14 cellular contexts compared by ENCODE assay signal in the genomic region with DNA sequence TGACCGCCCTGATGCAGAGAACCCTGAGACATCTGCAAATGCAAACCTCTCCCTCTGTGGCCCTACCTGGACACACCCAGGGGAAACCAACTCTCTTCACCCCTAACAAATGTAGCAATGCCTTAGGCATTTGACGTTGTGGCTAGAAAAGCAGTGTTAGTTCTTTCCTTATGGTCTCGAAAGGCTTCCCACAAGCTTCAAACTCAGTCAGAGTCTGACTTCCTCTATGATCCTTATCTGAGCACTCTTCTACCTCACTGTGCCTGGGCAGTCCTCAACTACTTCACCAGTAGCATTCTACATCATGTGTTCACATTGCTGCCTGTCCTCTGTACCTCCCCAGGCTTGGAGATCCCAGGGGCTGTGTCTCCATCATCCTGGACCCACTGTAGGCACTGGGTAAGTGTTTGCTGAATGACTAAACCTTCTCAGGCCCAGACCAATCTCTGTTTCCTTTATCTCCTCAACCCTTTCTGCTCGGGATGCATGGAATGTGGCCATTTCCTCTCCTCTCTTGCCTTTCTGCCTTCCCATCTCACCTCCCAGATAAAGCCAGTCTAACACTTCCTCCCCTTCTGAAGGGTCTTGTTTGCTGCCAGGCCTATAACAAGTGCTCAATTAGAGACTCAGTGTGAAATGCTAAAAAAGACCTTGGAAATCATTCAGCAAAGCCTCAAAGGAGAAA.
DNase-seq lines count a peak whose midpoint lies in the region; ATAC-seq and TF ChIP-seq lines count a peak whose summit lies in the region.
"Had no signal": no experiment of that assay in that cellular context is flagged by ENCODE, and none has a peak within 500 bp of the region (broad histone marks: within the 10 kb centered on the region; RNA-seq: fewer than 3 reads in every experiment).

No MANE protein-coding gene starts in this region.

- H3K27me3 ChIP-seq in endodermal cell (ENCODE audit: control insufficient read depth, insufficient read depth, low read length, poor library complexity, severe bottlenecking), result peaks cover 38% of the 10 kb centered on the region
- H3K27me3 ChIP-seq in CD8-positive, alpha-beta T cell (ENCODE audit: insufficient read depth, low read length), result no peaks in the 10 kb centered on the region
- H3K27me3 ChIP-seq: BE2C had no signal

- DNase-seq in CD14-positive monocyte (ENCODE audit: low spot score) (peak; percentile 4), ELF-1 (ENCODE audit: low read depth, low spot score) (peak; percentile 33), endodermal cell (peak; percentile 73), progenitor cell of endocrine pancreas (ENCODE audit: low spot score, unreplicated experiment) (no peak), SKM-1 (lab: John Stamatoyannopoulos, UW; ENCODE audit: unreplicated experiment) (no peak), mesothelial cell of epicardium (ENCODE audit: low spot score in 2 of 2, unreplicated experiment in 2 of 2) (no peak)
- DNase-seq in CD8-positive, alpha-beta T cell, result no peak
- DNase-seq: BE2C; Caco-2; CD8-positive, alpha-beta memory T cell; IMR-90 had no signal

- H3K27me3 Mint-ChIP-seq in CD14-positive monocyte (ENCODE audit: low read depth in 3 of 3) (peaks cover 0 to 9% (median 3%) of the 10 kb centered on the region in 3 donors), endodermal cell (ENCODE audit: insufficient read depth) (peaks cover 95% of the 10 kb centered on the region), progenitor cell of endocrine pancreas (peaks cover 21% of the 10 kb centered on the region), mesothelial cell of epicardium (ENCODE audit: low read depth) (no peaks in the 10 kb centered on the region)
- peaks cover 2% of the 10 kb centered on the region for H3K27me3 Mint-ChIP-seq in CD8-positive, alpha-beta T cell (ENCODE audit: low read depth)

- H3K4me3 Mint-ChIP-seq in CD14-positive monocyte (no peak overlapping the region), endodermal cell (no peak overlapping the region), progenitor cell of endocrine pancreas (ENCODE audit: low read depth) (no peak overlapping the region), mesothelial cell of epicardium (no peak overlapping the region)
- H3K4me3 Mint-ChIP-seq in CD8-positive, alpha-beta T cell, result no peak overlapping the region
- H3K4me3 Mint-ChIP-seq: CD8-positive, alpha-beta memory T cell had no signal

- H3K4me1 ChIP-seq in endodermal cell (ENCODE audit: control insufficient read depth, insufficient read depth, low read length), result peaks cover 27% of the 10 kb centered on the region
- no peaks in the 10 kb centered on the region for H3K4me1 ChIP-seq in CD8-positive, alpha-beta T cell (ENCODE audit: insufficient read depth, low read length)
- H3K4me1 ChIP-seq: A549, BE2C, Caco-2 had no signal

- H3K4me3 ChIP-seq in endodermal cell (ENCODE audit: low read length), result no peak overlapping the region
- H3K4me3 ChIP-seq in CD8-positive, alpha-beta T cell (ENCODE audit: low read depth, low read length), result no peak overlapping the region
- H3K4me3 ChIP-seq: A549, GM12878 had no signal

- CTCF ChIA-PET in CD8-positive, alpha-beta T cell (lab: Charles Lee), result no interaction called here

- no peak overlapping the region for H3K27ac ChIP-seq in endodermal cell (ENCODE audit: low read depth, low read length)
- H3K27ac ChIP-seq in CD8-positive, alpha-beta T cell (ENCODE audit: low read depth, low read length), result no peak overlapping the region
- H3K27ac ChIP-seq: A549, C4-2B had no signal

- intact Hi-C loops in CD14-positive monocyte (cut with micrococcal nuclease), result no loop called here
- intact Hi-C loops in CD8-positive, alpha-beta T cell (cut with DNase I, micrococcal nuclease), result no loop called here

- H3K36me3 Mint-ChIP-seq in CD14-positive monocyte (no peaks in the 10 kb centered on the region), endodermal cell (ENCODE audit: low read depth) (peaks cover 11% of the 10 kb centered on the region), progenitor cell of endocrine pancreas (ENCODE audit: insufficient read depth) (peaks cover 26% of the 10 kb centered on the region), mesothelial cell of epicardium (peaks cover 14% of the 10 kb centered on the region)
- no peaks in the 10 kb centered on the region for H3K36me3 Mint-ChIP-seq in CD8-positive, alpha-beta T cell
- H3K36me3 Mint-ChIP-seq: CD8-positive, alpha-beta memory T cell had no signal

- H3K9me3 ChIP-seq in endodermal cell (ENCODE audit: control insufficient read depth, low read length), result no peaks in the 10 kb centered on the region
- H3K9me3 ChIP-seq in CD8-positive, alpha-beta T cell (ENCODE audit: low read length), result no peaks in the 10 kb centered on the region
- H3K9me3 ChIP-seq: A549, BE2C, Caco-2 had no signal

- 74 to 85% methylated on average over 4 of the region's 4 CpGs for WGBS in endodermal cell (ENCODE audit: insufficient coverage in 1 of 2, insufficient read length in 1 of 2), 2 experiments

- ATAC-seq in CD8-positive, alpha-beta T cell, result no peak
- ATAC-seq: A549, GM12878 had no signal

- POLR2A ChIA-PET in CD8-positive, alpha-beta T cell (lab: Charles Lee), result interaction anchor here (0.5 kb wide), 1 partner anchor 340 kb away, joined by 3 read pairs; no protein-coding TSS in a partner anchor

- H3K9me3 Mint-ChIP-seq in CD14-positive monocyte, result peaks cover 0 to 4% (median 0%) of the 10 kb centered on the region in 7 donors
- H3K9me3 Mint-ChIP-seq in endodermal cell, result no peaks in the 10 kb centered on the region
- no peaks in the 10 kb centered on the region for H3K9me3 Mint-ChIP-seq in progenitor cell of endocrine pancreas (ENCODE audit: low read depth)
- no peaks in the 10 kb centered on the region for H3K9me3 Mint-ChIP-seq in mesothelial cell of epicardium
- no peaks in the 10 kb centered on the region for H3K9me3 Mint-ChIP-seq in CD8-positive, alpha-beta T cell
- H3K9me3 Mint-ChIP-seq: CD8-positive, alpha-beta memory T cell had no signal

- no peaks in the 10 kb centered on the region for H3K4me1 Mint-ChIP-seq in CD14-positive monocyte
- H3K4me1 Mint-ChIP-seq in endodermal cell, result peaks cover 48% of the 10 kb centered on the region
- no peaks in the 10 kb centered on the region for H3K4me1 Mint-ChIP-seq in progenitor cell of endocrine pancreas (ENCODE audit: low read depth)
- H3K4me1 Mint-ChIP-seq in mesothelial cell of epicardium, result no peaks in the 10 kb centered on the region
- H3K4me1 Mint-ChIP-seq in CD8-positive, alpha-beta T cell (ENCODE audit: low read depth), result no peaks in the 10 kb centered on the region
- H3K4me1 Mint-ChIP-seq: CD8-positive, alpha-beta memory T cell had no signal

- H3K36me3 ChIP-seq in endodermal cell (ENCODE audit: control insufficient read depth, insufficient read depth, low read length), result no peaks in the 10 kb centered on the region
- no peaks in the 10 kb centered on the region for H3K36me3 ChIP-seq in CD8-positive, alpha-beta T cell (ENCODE audit: insufficient read depth, low read length)
- H3K36me3 ChIP-seq: BE2C had no signal

- TF ChIP-seq CTCF in CD14-positive monocyte (IDR thresholded peaks at IDR 0.05) (no peak), endodermal cell (conservative IDR thresholded peaks at IDR 0.05) (no peak), progenitor cell of endocrine pancreas (IDR thresholded peaks at IDR 0.05; ENCODE audit: unreplicated experiment) (no peak), mesothelial cell of epicardium (IDR thresholded peaks at IDR 0.05; ENCODE audit: unreplicated experiment) (no peak)
- no peak for TF ChIP-seq CTCF in CD8-positive, alpha-beta T cell (IDR thresholded peaks at IDR 0.05)

- no peak overlapping the region for H3K9ac ChIP-seq in endodermal cell (ENCODE audit: extremely low read depth, low read length, poor library complexity, severe bottlenecking)

- H3K27ac Mint-ChIP-seq in CD14-positive monocyte, result no peak overlapping the region
- peak overlapping the region; percentile 46 for H3K27ac Mint-ChIP-seq in endodermal cell
- peak overlapping the region; percentile 60 for H3K27ac Mint-ChIP-seq in progenitor cell of endocrine pancreas
- H3K27ac Mint-ChIP-seq in mesothelial cell of epicardium, result no peak overlapping the region
- no peak overlapping the region for H3K27ac Mint-ChIP-seq in CD8-positive, alpha-beta T cell

Comparison
In these comparisons a context has a peak if more than half of its experiments do, and no peak if none do; other contexts are left out.
1. DNase-seq: peak in CD14-positive monocyte (single experiment), ELF-1 (single experiment) and endodermal cell (single experiment); none in progenitor cell of endocrine pancreas (single experiment), SKM-1 (single experiment), mesothelial cell of epicardium (0 of 2) and CD8-positive, alpha-beta T cell (0 of 7).
2. H3K27ac Mint-ChIP-seq: peak in endodermal cell (single experiment) and progenitor cell of endocrine pancreas (single experiment); none in CD14-positive monocyte (0 of 7), mesothelial cell of epicardium (single experiment) and CD8-positive, alpha-beta T cell (single experiment).